ENCODE assay signal across 8 cellular contexts in the genomic region with DNA sequence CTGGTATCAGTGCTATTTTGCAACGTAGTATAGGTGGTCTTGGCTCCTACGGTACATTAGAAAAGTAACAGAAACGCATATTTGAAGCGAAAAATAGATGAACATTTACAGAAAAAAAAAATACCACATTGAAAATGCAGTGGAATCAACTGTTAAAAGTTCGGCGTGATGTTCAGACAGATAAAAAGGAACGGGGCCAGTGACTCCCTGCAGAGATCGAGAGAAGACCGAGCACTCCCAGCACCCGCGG. TPM values are rescaled to one million over a fixed set of nuclear protein-coding genes. Genes with fewer than 3 reads are reported as not detected.
A peak's percentile ranks its signal among the peaks of the same experiment; 100 is the strongest.
DNase-seq lines count a peak whose midpoint lies in the region; ATAC-seq and TF ChIP-seq lines count a peak whose summit lies in the region.

No MANE protein-coding gene starts in this region.

- CTCF ChIA-PET in T-cell (lab: Charles Lee): interaction anchor here (0.6 to 1.2 kb wide), 3 partner anchors 24 to 471 kb away, joined by 3 to 5 read pairs (median 3); no protein-coding TSS in a partner anchor

- no peaks in the 10 kb centered on the region for H3K9me3 ChIP-seq in psoas muscle

- H3K4me1 ChIP-seq in psoas muscle: peaks cover 32% of the 10 kb centered on the region

- intact Hi-C loops in psoas muscle (cut with DNase I): loop anchor here (5.0 to 10.0 kb wide), 4 partner anchors 45 to 405 kb away; a partner anchor contains a TSS

- POLR2A ChIA-PET in T-cell (lab: Charles Lee): no interaction called here

- peak overlapping the region; percentile 74 to 90 (median 88) for H3K4me3 Mint-ChIP-seq in T-cell

- H3K4me3 ChIP-seq in GM08714 (ENCODE audit: low read length): peak overlapping the region; percentile 95
- H3K4me3 ChIP-seq in fibroblast of mammary gland (ENCODE audit: control insufficient read depth, low read depth, low read length): peak overlapping the region; percentile 86
- H3K4me3 ChIP-seq in psoas muscle: peak overlapping the region; percentile 81

- DNase-seq in T-cell (peak in 1 of 34 experiments; percentile 19), fibroblast of mammary gland (ENCODE audit: low read depth) (no peak), psoas muscle (no peak), LoVo (ENCODE audit: low spot score) (no peak)
- DNase-seq in stimulated activated CD4-positive, alpha-beta T cell treated with anti-CD3 and anti-CD28 coated beads, Interleukin-4, amount 100 ng/mL, for 24 hours: no peak
- DNase-seq in NK-92 treated with Interleukin-12 subunit alpha and Interleukin-12 subunit beta, amount 100 ng/mL, for 24 hours (lab: John Stamatoyannopoulos, UW): no peak

- peak overlapping the region; percentile 96 for H3K27ac ChIP-seq in psoas muscle

- no peaks in the 10 kb centered on the region for H3K27me3 Mint-ChIP-seq in T-cell

- peaks cover 3 to 23% of the 10 kb centered on the region in 2 donors for H3K36me3 ChIP-seq in psoas muscle (ENCODE audit: insufficient read depth in 1 of 2, low read depth in 1 of 2)

- peaks cover 22 to 36% (median 26%) of the 10 kb centered on the region in 3 donors for H3K4me1 Mint-ChIP-seq in T-cell

- ATAC-seq in T-cell (replicated peaks in 1 of 4): no peak
- ATAC-seq in psoas muscle: no peak
- ATAC-seq in GM19324 (IDR thresholded peaks at IDR 0.05; ENCODE audit: low FRiP score, unreplicated experiment): no peak

- H3K27ac Mint-ChIP-seq in T-cell: peak overlapping the region; percentile 87 to 94

- H3K27me3 ChIP-seq in psoas muscle (ENCODE audit: insufficient read depth in 3 of 3, low read length in 2 of 3): no peaks in the 10 kb centered on the region

- TF ChIP-seq CTCF in fibroblast of mammary gland (conservative IDR thresholded peaks at IDR 0.05; ENCODE audit: control insufficient read depth, insufficient read depth, low read depth, low read length) (no peak), psoas muscle (IDR thresholded peaks at IDR 0.05) (no peak)

- H3K36me3 Mint-ChIP-seq in T-cell: peaks cover 17% of the 10 kb centered on the region

- WGBS in psoas muscle, 3 donors: 0% methylated on average over 11 of the region's 11 CpGs

- H3K9me3 Mint-ChIP-seq in T-cell: no peaks in the 10 kb centered on the region

RNA-seq across cellular contexts. Expression of a gene that starts 0.4 kb away (rescaled TPM):
- 10 to 100 TPM in 3 of 5 donors, 1 to 10 TPM in 2; 6.0 to 16.3 (median 13.6) TPM for total RNA-seq in T-cell
- total RNA-seq in psoas muscle: 10 to 100 TPM; 10.2 to 15.3 (median 12.4) TPM
- polyA plus RNA-seq in psoas muscle: 1 to 10 TPM; 2.2 to 9.0 (median 4.6) TPM

RNA-seq across cellular contexts. Expression of a gene that starts 16.7 kb away (rescaled TPM):
- 1 to 10 TPM in 3 of 5 donors, under 1 TPM in 2; 0.49 to 2.7 (median 1.3) TPM for total RNA-seq in T-cell
- total RNA-seq in psoas muscle: not detected
- under 1 TPM in 1 of 3 donors, not detected in 2; 0.03 TPM for polyA plus RNA-seq in psoas muscle

RNA-seq across cellular contexts. Expression of a gene that starts 45.5 kb away (rescaled TPM):
- total RNA-seq in T-cell (under 1 TPM in 1 of 5 donors, not detected in 4; 0.19 TPM), psoas muscle (10 to 100 TPM; 36.7 to 62.8 (median 51.1) TPM)
- polyA plus RNA-seq in psoas muscle: 10 to 100 TPM; 18.0 to 32.9 (median 19.9) TPM

Comparison
In these comparisons a context has a peak if more than half of its experiments do, and no peak if none do; other contexts are left out.
1. RNA of a gene that starts 45.5 kb away (total RNA-seq): 36.7 to 62.8 TPM in psoas muscle; 0.19 TPM in T-cell; every median in the first group is over 10 times any median in the second.
2. Peak in every context shown above with its lines, with median percentiles within 50 percentile points of each other: H3K4me3 ChIP-seq.